ENCODE assay signal across 16 cellular contexts in genomic region chr22:30592360-30592713, GRCh38. TPM values are rescaled to one million over a fixed set of nuclear protein-coding genes. Genes with fewer than 3 reads are reported as not detected.
DNase-seq lines count a peak whose midpoint lies in the region; TF ChIP-seq lines count a peak whose summit lies in the region.
"Not testable (repeated sequence)": the region's sequence is repeated elsewhere in the genome, so short reads cannot be mapped to it uniquely, and the experiment has no call there.
"Had no signal": no experiment of that assay in that cellular context is flagged by ENCODE, and none has a peak within 500 bp of the region (broad histone marks: within the 10 kb centered on the region; RNA-seq: fewer than 3 reads in every experiment).

No MANE protein-coding gene starts in this region.

- 41% methylated on average over 18 of the region's 18 CpGs for WGBS in esophagus muscularis mucosa
- 28 to 35% (median 32%) methylated on average over 18 of the region's 18 CpGs for WGBS in ovary, 3 donors

- TF ChIP-seq POLR2A in esophagus muscularis mucosa (IDR thresholded peaks at IDR 0.05; ENCODE audit: low read depth); ovary (IDR thresholded peaks at IDR 0.05): not testable (repeated sequence)

- in situ Hi-C loops in astrocyte of the spinal cord (cut with HindIII; ENCODE audit: low sequenced_read_pairs) = not testable (repeated sequence)

- not testable (repeated sequence) for TF ChIP-seq CTCF in 22Rv1 (IDR thresholded peaks at IDR 0.05); OCI-LY3 (IDR thresholded peaks at IDR 0.05; ENCODE audit: low read depth, low read length); astrocyte of the spinal cord (IDR thresholded peaks at IDR 0.05; ENCODE audit: low read depth, low read length); esophagus muscularis mucosa (IDR thresholded peaks at IDR 0.05); kidney epithelial cell (IDR thresholded peaks at IDR 0.05; ENCODE audit: insufficient read depth, low read length, poor library complexity, severe bottlenecking)
- peak in 1 of 3 donors; percentile 1 for TF ChIP-seq CTCF in ovary (IDR thresholded peaks at IDR 0.05)

- H2AFZ ChIP-seq in OCI-LY3 (ENCODE audit: low read depth, low read length) = peak overlapping the region; percentile 72

- H3K4me1 ChIP-seq in ES-I3 (ENCODE audit: insufficient read depth, low read length); ovary (ENCODE audit: insufficient read depth): not testable (repeated sequence)
- peaks cover 11% of the 10 kb centered on the region for H3K4me1 ChIP-seq in OCI-LY3 (ENCODE audit: low read length)
- peaks cover 15 to 25% (median 22%) of the 10 kb centered on the region in 4 donors for H3K4me1 ChIP-seq in esophagus muscularis mucosa
- peaks cover 4 to 27% (median 21%) of the 10 kb centered on the region in 5 donors for H3K4me1 ChIP-seq in subcutaneous abdominal adipose tissue (ENCODE audit: control insufficient read depth in 5 of 5, insufficient read depth in 5 of 5, low read length in 5 of 5)

- peak overlapping the region; percentile 86 for H3K4me2 ChIP-seq in OCI-LY3 (ENCODE audit: low read length)

- peaks cover 16% of the 10 kb centered on the region for H4K20me1 ChIP-seq in OCI-LY3 (ENCODE audit: insufficient read depth, low read length)

- peak overlapping the region; percentile 14; the same call in 1 of the 2 replicates for H3K9ac ChIP-seq in ES-I3 (ENCODE audit: low read depth, low read length)
- not testable (repeated sequence) for H3K9ac ChIP-seq in OCI-LY3 (ENCODE audit: low read length); subcutaneous abdominal adipose tissue (ENCODE audit: low read length in 5 of 5)

- H3K9me3 ChIP-seq in ES-I3 (ENCODE audit: control insufficient read depth, insufficient read depth, low read length); OCI-LY3 (ENCODE audit: insufficient read depth, low read length); esophagus muscularis mucosa; ovary; subcutaneous abdominal adipose tissue (ENCODE audit: control insufficient read depth in 5 of 5, low read length in 5 of 5): not testable (repeated sequence)

- intact Hi-C loops in esophagus muscularis mucosa (cut with DNase I) = not testable (repeated sequence)
- intact Hi-C loops in ovary (cut with DNase I) = loop anchor here in 1 of 4 donors (10.0 kb wide), 1 partner anchor 168 kb away; the partner anchor contains the start of gene MTFP1

- H3K27ac ChIP-seq in 22Rv1 = peak overlapping the region; percentile 75; the same call in 1 of the 2 replicates
- H3K27ac ChIP-seq in OCI-LY3 (ENCODE audit: low read length); ovary: not testable (repeated sequence)
- peak overlapping the region in 3 of 4 donors; percentile 77 to 84 (median 84) for H3K27ac ChIP-seq in esophagus muscularis mucosa (replicated peaks in 1 of 4)
- peak overlapping the region; percentile 88 for H3K27ac ChIP-seq in subcutaneous abdominal adipose tissue (ENCODE audit: low read depth, low read length)

- H3K4me3 ChIP-seq in OCI-LY3 (ENCODE audit: low read length) (peak overlapping the region; percentile 91), astrocyte of the spinal cord (ENCODE audit: low read depth, low read length) (peak overlapping the region; percentile 27), esophagus muscularis mucosa (peak overlapping the region; percentile 72 to 85 (median 76)), kidney epithelial cell (ENCODE audit: low read depth, low read length) (peak overlapping the region; percentile 4), ovary (peak overlapping the region; percentile 91), subcutaneous abdominal adipose tissue (ENCODE audit: low read depth in 1 of 5, low read length in 5 of 5) (peak overlapping the region; percentile 61 to 99 (median 85))

- not testable (repeated sequence) for TF ChIP-seq EP300 in esophagus muscularis mucosa (IDR thresholded peaks at IDR 0.05); ovary (IDR thresholded peaks at IDR 0.05)

- H3K36me3 ChIP-seq in ES-I3 (ENCODE audit: insufficient read depth, low read length) (peaks cover 11% of the 10 kb centered on the region), OCI-LY3 (replicated peaks; ENCODE audit: low read depth, low read length) (peaks cover 15% of the 10 kb centered on the region), esophagus muscularis mucosa (peaks cover 17 to 25% (median 19%) of the 10 kb centered on the region in 4 donors), subcutaneous abdominal adipose tissue (ENCODE audit: control insufficient read depth in 5 of 5, insufficient read depth in 5 of 5, low read length in 5 of 5) (peaks cover 0 to 21% (median 19%) of the 10 kb centered on the region in 5 donors)
- H3K36me3 ChIP-seq in kidney epithelial cell (ENCODE audit: control insufficient read depth, insufficient read depth, low read length); ovary: not testable (repeated sequence)

- H3K27me3 ChIP-seq in OCI-LY3 (ENCODE audit: low read depth, low read length) = peaks cover 13% of the 10 kb centered on the region
- not testable (repeated sequence) for H3K27me3 ChIP-seq in esophagus muscularis mucosa; kidney epithelial cell (ENCODE audit: control insufficient read depth, insufficient read depth, low read length); ovary; subcutaneous abdominal adipose tissue (ENCODE audit: control insufficient read depth in 5 of 5, insufficient read depth in 4 of 5, low read length in 5 of 5)

- H3K79me2 ChIP-seq in OCI-LY3 (ENCODE audit: low read length) = peaks cover 32% of the 10 kb centered on the region

- not testable (repeated sequence) for DNase-seq in astrocyte of the spinal cord (ENCODE audit: low read depth, low spot score); esophagus muscularis mucosa (ENCODE audit: extremely low spot score); kidney epithelial cell (ENCODE audit: low read depth); ovary

RNA-seq across cellular contexts. Expression of gene PES1, which starts 0.6 kb away (rescaled TPM):
- 10 to 100 TPM; 28.2 to 55.7 (median 42.9) TPM for total RNA-seq in esophagus muscularis mucosa
- total RNA-seq in kidney epithelial cell = 93.9 and 99.0 TPM in 2 replicates
- 10 to 100 TPM; 29.0 to 82.3 (median 63.7) TPM for total RNA-seq in ovary
- polyA plus RNA-seq in ovary = 10 to 100 TPM; 50.1 to 62.5 TPM

RNA-seq across cellular contexts. Expression of gene TCN2, which starts 14.6 kb away (rescaled TPM):
- total RNA-seq in esophagus muscularis mucosa (10 to 100 TPM; 28.7 to 44.2 (median 40.2) TPM), kidney epithelial cell (6.5 and 6.7 TPM in 2 replicates), ovary (10 to 100 TPM in 4 of 7 donors, 1 to 10 TPM in 3; 5.1 to 33.9 (median 15.6) TPM)
- 10 to 100 TPM; 13.4 to 27.9 TPM for polyA plus RNA-seq in ovary
- total RNA-seq: activated B cell treated with CpG ODN at 0.5 μM for 24 hours had no signal

RNA-seq across cellular contexts. Expression of gene GAL3ST1, which starts 17.9 kb away (rescaled TPM):
- 1 to 10 TPM; 1.2 to 3.2 (median 1.9) TPM for total RNA-seq in esophagus muscularis mucosa
- total RNA-seq in kidney epithelial cell = 2.5 and 4.0 TPM in 2 replicates
- total RNA-seq in ovary = 1 to 10 TPM; 1.1 to 4.1 (median 1.9) TPM
- polyA plus RNA-seq in ovary = 1 to 10 TPM in 1 of 2 donors, not detected in 1; 1.9 TPM
- total RNA-seq: activated B cell treated with CpG ODN at 0.5 μM for 24 hours; activated CD8-positive, alpha-beta T cell treated with anti-CD3 and anti-CD28 coated beads for 36 hours; H4; myocyte; pulmonary artery endothelial cell; T-helper 17 cell had no signal
- polyA plus RNA-seq: IgD-negative memory B cell had no signal

RNA-seq across cellular contexts. Expression of gene SLC35E4, which starts 43.2 kb away (rescaled TPM):
- total RNA-seq in esophagus muscularis mucosa (10 to 100 TPM in 2 of 4 donors, 1 to 10 TPM in 2; 4.2 to 14.1 (median 9.7) TPM), kidney epithelial cell (8.3 and 14.9 TPM in 2 replicates), ovary (1 to 10 TPM; 3.1 to 6.7 (median 3.7) TPM)
- 1 to 10 TPM in 1 of 2 donors, under 1 TPM in 1; 0.90 to 3.0 TPM for polyA plus RNA-seq in ovary

RNA-seq across cellular contexts. Expression of gene SEC14L6, which starts 45.8 kb away (rescaled TPM):
- total RNA-seq in esophagus muscularis mucosa (1 to 10 TPM in 3 of 4 donors, not detected in 1; 1.2 to 1.5 (median 1.4) TPM), kidney epithelial cell (3.7 and 5.8 TPM in 2 replicates), ovary (1 to 10 TPM in 5 of 7 donors, under 1 TPM in 2; 0.92 to 2.8 (median 2.0) TPM)
- 1 to 10 TPM; 1.0 to 1.7 TPM for polyA plus RNA-seq in ovary
- total RNA-seq: activated B cell treated with CpG ODN at 0.5 μM for 24 hours; activated CD8-positive, alpha-beta T cell treated with anti-CD3 and anti-CD28 coated beads for 36 hours; activated T-cell treated with anti-CD3 and anti-CD28 coated beads, Interleukin-2, amount 50 U/mL, for 4 hours; H4; myocyte; pulmonary artery endothelial cell; T-helper 17 cell had no signal
- polyA plus RNA-seq: IgD-negative memory B cell had no signal

Comparison
In these comparisons a context has a peak if more than half of its experiments do, and no peak if none do; other contexts are left out.
1. H3K4me3 ChIP-seq: peak in every context shown above with its lines; median percentile 91 in OCI-LY3; 91 in ovary; 85 in subcutaneous abdominal adipose tissue; 76 in esophagus muscularis mucosa; 27 in astrocyte of the spinal cord; 4 in kidney epithelial cell.